Comparison of ENCODE assay signal across 13 cellular contexts in the genomic region with DNA sequence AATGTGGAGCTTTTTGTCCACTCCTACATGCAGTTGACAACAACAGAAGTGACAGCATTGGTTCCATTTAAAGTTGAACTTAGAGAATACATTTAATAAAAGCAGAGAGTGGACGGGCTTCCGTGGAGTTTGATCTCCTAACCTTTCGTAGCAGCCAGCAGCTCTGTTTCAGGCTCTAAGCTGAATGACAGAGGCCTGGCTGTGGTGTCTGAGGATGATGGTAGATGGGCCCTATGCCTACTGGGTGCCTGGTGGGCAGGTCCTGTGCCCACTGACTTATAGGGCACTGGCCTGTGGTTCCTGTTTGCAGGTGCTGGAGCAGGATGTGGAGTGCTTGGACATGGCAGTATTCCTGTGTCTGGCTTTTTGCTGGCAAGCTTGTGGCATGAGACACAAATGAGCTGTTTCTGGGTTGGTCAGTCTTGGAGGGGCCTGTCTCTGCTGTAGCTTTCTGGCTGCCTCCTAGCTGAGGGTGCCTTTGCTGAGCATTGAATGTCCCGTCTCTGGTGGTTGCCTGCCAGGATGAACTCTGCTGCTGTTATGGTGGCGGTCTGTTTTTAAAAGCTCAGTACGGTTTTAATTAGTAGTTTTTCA. TPM values are rescaled to one million over a fixed set of nuclear protein-coding genes. Genes with fewer than 3 reads are reported as not detected.
DNase-seq lines count a peak whose midpoint lies in the region; ATAC-seq and TF ChIP-seq lines count a peak whose summit lies in the region.
"Had no signal": no experiment of that assay in that cellular context is flagged by ENCODE, and none has a peak within 500 bp of the region (broad histone marks: within the 10 kb centered on the region; RNA-seq: fewer than 3 reads in every experiment).

No MANE protein-coding gene starts in this region.

- H4K20me1 ChIP-seq in BLaER1 treated with 17β-estradiol and CSF1 and Interleukin-3, amounts not matched to agents 10 nM and 100 nM, result peaks cover 96 to 100% (median 100%) of the 10 kb centered on the region in 11 experiments

- ATAC-seq in naive thymus-derived CD8-positive, alpha-beta T cell, result peak in 1 of 2 donors; percentile 6
- ATAC-seq in HG03175 (IDR thresholded peaks at IDR 0.05; ENCODE audit: unreplicated experiment), result no peak

- H3K9me3 ChIP-seq in BLaER1 treated with 17β-estradiol and CSF1 and Interleukin-3, amounts not matched to agents 10 nM and 100 nM (replicated peaks in 1 of 11), result no peaks in the 10 kb centered on the region

- peak; percentile 34 for DNase-seq in HFFc6
- peak; percentile 37 for DNase-seq in astrocyte of the hippocampus (ENCODE audit: low read depth, low spot score)
- no peak for DNase-seq in naive thymus-derived CD8-positive, alpha-beta T cell
- DNase-seq in HuH-7 (ENCODE audit: low spot score), result no peak
- no peak for DNase-seq in NCI-H2081 treated with DMSO at 0.1 percent for 48 hours (lab: John Stamatoyannopoulos, UW)
- DNase-seq in glutamatergic neuron, result no peak
- DNase-seq: NCI-H2227 treated with DMSO at 0.1 percent for 48 hours had no signal

- H3K9me3 Mint-ChIP-seq in HFFc6 (no peaks in the 10 kb centered on the region), glutamatergic neuron (ENCODE audit: unreplicated experiment) (peaks cover 6% of the 10 kb centered on the region)
- no peaks in the 10 kb centered on the region for H3K9me3 Mint-ChIP-seq in naive thymus-derived CD8-positive, alpha-beta T cell
- H3K9me3 Mint-ChIP-seq: activated T-helper 1 cell treated with anti-CD3 and anti-CD28 coated beads, Interleukin-12 subunit alpha, Interleukin-12 subunit beta, Interleukin-2, Interleukin-4 antibody, amounts not matched to agents 30 ng/mL and 10 ng/mL and 1 ng/mL, durations not matched to agents 14 hours and 24 hours and 36 hours; neural crest cell had no signal

- H3K4me1 Mint-ChIP-seq in HFFc6 (ENCODE audit: low read depth) (peaks cover 69% of the 10 kb centered on the region), glutamatergic neuron (ENCODE audit: low read depth, unreplicated experiment) (peaks cover 33% of the 10 kb centered on the region)
- peaks cover 49 to 94% (median 79%) of the 10 kb centered on the region in 4 donors for H3K4me1 Mint-ChIP-seq in naive thymus-derived CD8-positive, alpha-beta T cell

- TF ChIP-seq CTCF in HFFc6 (IDR thresholded peaks at IDR 0.05) (no peak), glutamatergic neuron (IDR thresholded peaks at IDR 0.05; ENCODE audit: partially characterized antibody, unreplicated experiment) (no peak)

- H3K4me3 ChIP-seq in BLaER1 treated with 17β-estradiol and CSF1 and Interleukin-3, amounts not matched to agents 10 nM and 100 nM, result no peak overlapping the region
- H3K4me3 ChIP-seq: cardiac muscle cell had no signal

- H3K4me2 ChIP-seq in BLaER1 treated with 17β-estradiol and CSF1 and Interleukin-3, amounts not matched to agents 10 nM and 100 nM, result peak overlapping the region in 10 of 11 experiments; percentile 64 to 95 (median 86)

- POLR2A ChIA-PET in naive thymus-derived CD8-positive, alpha-beta T cell (lab: Charles Lee), result no interaction called here

- no peak overlapping the region for H3K9ac ChIP-seq in BLaER1 treated with 17β-estradiol and CSF1 and Interleukin-3, amounts not matched to agents 10 nM and 100 nM

- H3K36me3 Mint-ChIP-seq in HFFc6 (ENCODE audit: low read depth) (no peaks in the 10 kb centered on the region; the same call in 1 of the 2 replicates), glutamatergic neuron (ENCODE audit: unreplicated experiment) (no peaks in the 10 kb centered on the region)
- H3K36me3 Mint-ChIP-seq in naive thymus-derived CD8-positive, alpha-beta T cell, result peaks cover 0 to 40% (median 0%) of the 10 kb centered on the region in 3 donors

- H3K27ac Mint-ChIP-seq in HFFc6 (peak overlapping the region; percentile 13; the same call in 1 of the 2 replicates), glutamatergic neuron (ENCODE audit: unreplicated experiment) (no peak overlapping the region)
- H3K27ac Mint-ChIP-seq in naive thymus-derived CD8-positive, alpha-beta T cell, result peak overlapping the region in 6 of 10 donors; percentile 19 to 78 (median 44)

- peaks cover 54 to 91% (median 80%) of the 10 kb centered on the region in 10 experiments for H3K4me1 ChIP-seq in BLaER1 treated with 17β-estradiol and CSF1 and Interleukin-3, amounts not matched to agents 10 nM and 100 nM

- H3K27ac ChIP-seq in BLaER1 treated with 17β-estradiol and CSF1 and Interleukin-3, amounts not matched to agents 10 nM and 100 nM, result peak overlapping the region in 3 of 11 experiments; percentile 0 to 11 (median 8); a peak in 3 of 22 replicates
- H3K27ac ChIP-seq: cardiac muscle cell, VCaP had no signal

- H3K27me3 Mint-ChIP-seq in HFFc6 (ENCODE audit: insufficient read depth), result no peaks in the 10 kb centered on the region
- H3K27me3 Mint-ChIP-seq in naive thymus-derived CD8-positive, alpha-beta T cell, result no peaks in the 10 kb centered on the region
- H3K27me3 Mint-ChIP-seq in glutamatergic neuron (ENCODE audit: unreplicated experiment), result peaks cover 3% of the 10 kb centered on the region

- H3K36me3 ChIP-seq in BLaER1 treated with 17β-estradiol and CSF1 and Interleukin-3, amounts not matched to agents 10 nM and 100 nM, result peaks cover 16 to 60% (median 33%) of the 10 kb centered on the region in 11 experiments; a peak in 21 of 22 replicates
- H3K36me3 ChIP-seq: cardiac muscle cell had no signal

- peak overlapping the region; percentile 44; the same call in 1 of the 2 replicates for H3K4me3 Mint-ChIP-seq in HFFc6
- peak overlapping the region in 8 of 10 donors; percentile 11 to 95 (median 57) for H3K4me3 Mint-ChIP-seq in naive thymus-derived CD8-positive, alpha-beta T cell
- no peak overlapping the region for H3K4me3 Mint-ChIP-seq in glutamatergic neuron (ENCODE audit: unreplicated experiment)
- H3K4me3 Mint-ChIP-seq: activated T-helper 1 cell treated with anti-CD3 and anti-CD28 coated beads, Interleukin-12 subunit alpha, Interleukin-12 subunit beta, Interleukin-2, Interleukin-4 antibody, amounts not matched to agents 30 ng/mL and 10 ng/mL and 1 ng/mL, durations not matched to agents 14 hours and 24 hours and 36 hours had no signal

- no peaks in the 10 kb centered on the region for H3K27me3 ChIP-seq in BLaER1 treated with 17β-estradiol and CSF1 and Interleukin-3, amounts not matched to agents 10 nM and 100 nM
- H3K27me3 ChIP-seq: cardiac muscle cell had no signal

RNA-seq across cellular contexts. Expression of gene PRDM2, which starts 54.6 kb away (rescaled TPM):
- total RNA-seq in HFFc6 (2021; fragmentation: NEBNext Ultra II Directional; extraction: Animal tissue kit (Norgen Biotek cat#: 25700)), result 10 to 100 TPM; 20.9 to 26.9 (median 25.7) TPM
- 100 to 1,000 TPM; 145 to 146 TPM for total RNA-seq in naive thymus-derived CD8-positive, alpha-beta T cell
- 10 to 100 TPM; 16.8 to 23.0 (median 20.1) TPM for polyA plus RNA-seq in naive thymus-derived CD8-positive, alpha-beta T cell
- total RNA-seq in glutamatergic neuron (ENCODE audit: unreplicated experiment), result 88.3 TPM

Comparison
In these comparisons a context has a peak if more than half of its experiments do, and no peak if none do; other contexts are left out.
1. DNase-seq: peak in HFFc6 (single experiment) and astrocyte of the hippocampus (single experiment); none in naive thymus-derived CD8-positive, alpha-beta T cell (0 of 10), HuH-7 (single experiment), NCI-H2081 treated with DMSO at 0.1 percent for 48 hours (single experiment) and glutamatergic neuron (single experiment).